Comparison of ENCODE assay signal across 9 cellular contexts in the genomic region with DNA sequence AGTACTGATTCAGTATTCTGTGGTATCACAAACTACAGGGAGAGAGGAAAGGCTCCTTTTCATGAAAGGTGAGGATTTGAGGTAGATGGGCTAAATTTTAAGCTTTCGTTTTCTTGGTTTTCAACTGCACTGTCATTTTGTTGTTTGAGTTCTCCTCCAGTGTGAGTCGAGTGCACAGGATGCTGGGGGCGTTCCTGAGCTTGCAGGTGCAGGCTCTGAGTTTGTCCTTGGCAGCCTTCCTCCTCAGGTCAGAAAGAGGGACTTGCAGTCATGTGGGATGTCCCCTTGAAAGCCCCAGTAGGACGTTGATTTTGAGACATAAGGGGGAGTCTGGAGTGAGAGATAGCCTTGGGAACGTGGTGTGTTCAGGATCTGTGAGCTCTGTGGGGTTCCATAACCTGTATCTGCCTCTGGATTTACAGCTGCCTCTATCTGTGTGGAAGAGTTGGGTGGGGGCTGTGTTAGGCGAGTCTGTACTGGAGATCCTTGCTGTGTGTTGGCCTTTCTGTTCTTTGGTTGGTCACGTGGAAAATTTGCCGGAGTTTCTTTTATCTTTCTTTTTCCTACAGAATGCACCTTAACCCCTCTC. TPM values are rescaled to one million over a fixed set of nuclear protein-coding genes. Genes with fewer than 3 reads are reported as not detected.
DNase-seq lines count a peak whose midpoint lies in the region; ATAC-seq and TF ChIP-seq lines count a peak whose summit lies in the region.
"Had no signal": no experiment of that assay in that cellular context is flagged by ENCODE, and none has a peak within 500 bp of the region (broad histone marks: within the 10 kb centered on the region; RNA-seq: fewer than 3 reads in every experiment).

No MANE protein-coding gene starts in this region.

- TF ChIP-seq POLR2A in GM18505 (IDR thresholded peaks at IDR 0.05; ENCODE audit: borderline replicate concordance, extremely low read depth, insufficient read depth, insufficient read length): no peak

- ATAC-seq in GM18505 (IDR thresholded peaks at IDR 0.05; ENCODE audit: unreplicated experiment) (peak; percentile 55), GM21717 (IDR thresholded peaks at IDR 0.05; ENCODE audit: unreplicated experiment) (peak; percentile 56), WTC11 (no peak), GM18861 (IDR thresholded peaks at IDR 0.05; ENCODE audit: unreplicated experiment) (no peak), HG03439 (IDR thresholded peaks at IDR 0.05; ENCODE audit: unreplicated experiment) (no peak)

- TF ChIP-seq CTCF in neural crest cell (conservative IDR thresholded peaks at IDR 0.05) (no peak), WTC11 (IDR thresholded peaks at IDR 0.05) (no peak)

- POLR2A ChIA-PET in activated CD4-positive, alpha-beta memory T cell treated with anti-CD3 and anti-CD28 coated beads, Interleukin-2, amount 10 ng/mL, durations not matched to agents 7 days and 5 days (lab: Charles Lee): no interaction called here
- POLR2A ChIA-PET in WTC11 (lab: Charles Lee): no interaction called here

- DNase-seq in activated CD4-positive, alpha-beta memory T cell treated with anti-CD3 and anti-CD28 coated beads, Interleukin-2, amount 10 ng/mL, durations not matched to agents 7 days and 5 days: peak; percentile 24
- DNase-seq in neural crest cell (ENCODE audit: low read depth, low spot score) (no peak), WTC11 (ENCODE audit: low spot score) (no peak)
- DNase-seq: activated CD8-positive, alpha-beta memory T cell treated with anti-CD3 and anti-CD28 coated beads, Interleukin-2, amount 50 U/mL, for 48 hours; Right ventricle myocardium superior had no signal

- peak overlapping the region; percentile 7 for H3K27ac Mint-ChIP-seq in activated CD4-positive, alpha-beta memory T cell treated with anti-CD3 and anti-CD28 coated beads, Interleukin-2, amount 10 ng/mL, durations not matched to agents 7 days and 5 days
- H3K27ac Mint-ChIP-seq in neural crest cell (ENCODE audit: unreplicated experiment) (peak overlapping the region; percentile 53), WTC11 (no peak overlapping the region)

- CTCF ChIA-PET in activated CD4-positive, alpha-beta memory T cell treated with anti-CD3 and anti-CD28 coated beads, Interleukin-2, amount 10 ng/mL, durations not matched to agents 7 days and 5 days (lab: Charles Lee): interaction anchor here (0.8 to 1.2 kb wide), 4 partner anchors 23 to 101 kb away, joined by 3 to 4 read pairs (median 4); no protein-coding TSS in a partner anchor
- CTCF ChIA-PET in WTC11 (lab: Charles Lee): interaction anchor here (0.6 to 1.4 kb wide), 3 partner anchors 26 to 836 kb away, joined by 3 to 5 read pairs (median 4); no protein-coding TSS in a partner anchor

- H3K9me3 Mint-ChIP-seq in activated CD4-positive, alpha-beta memory T cell treated with anti-CD3 and anti-CD28 coated beads, Interleukin-2, amount 10 ng/mL, durations not matched to agents 7 days and 5 days: no peaks in the 10 kb centered on the region
- H3K9me3 Mint-ChIP-seq in neural crest cell (no peaks in the 10 kb centered on the region), WTC11 (no peaks in the 10 kb centered on the region)

- H3K27me3 Mint-ChIP-seq in activated CD4-positive, alpha-beta memory T cell treated with anti-CD3 and anti-CD28 coated beads, Interleukin-2, amount 10 ng/mL, durations not matched to agents 7 days and 5 days: no peaks in the 10 kb centered on the region
- H3K27me3 Mint-ChIP-seq in neural crest cell (ENCODE audit: low read depth) (no peaks in the 10 kb centered on the region), WTC11 (ENCODE audit: low read depth) (no peaks in the 10 kb centered on the region)

- no peak overlapping the region for H3K4me3 Mint-ChIP-seq in activated CD4-positive, alpha-beta memory T cell treated with anti-CD3 and anti-CD28 coated beads, Interleukin-2, amount 10 ng/mL, durations not matched to agents 7 days and 5 days
- H3K4me3 Mint-ChIP-seq in neural crest cell (no peak overlapping the region), WTC11 (no peak overlapping the region)

- H3K4me1 Mint-ChIP-seq in activated CD4-positive, alpha-beta memory T cell treated with anti-CD3 and anti-CD28 coated beads, Interleukin-2, amount 10 ng/mL, durations not matched to agents 7 days and 5 days: peaks cover 28% of the 10 kb centered on the region
- peaks cover 32% of the 10 kb centered on the region for H3K4me1 Mint-ChIP-seq in neural crest cell
- H3K4me1 Mint-ChIP-seq in WTC11: peaks cover 21% of the 10 kb centered on the region

- peaks cover 14% of the 10 kb centered on the region for H3K36me3 Mint-ChIP-seq in activated CD4-positive, alpha-beta memory T cell treated with anti-CD3 and anti-CD28 coated beads, Interleukin-2, amount 10 ng/mL, durations not matched to agents 7 days and 5 days (ENCODE audit: low read depth)
- H3K36me3 Mint-ChIP-seq in neural crest cell (ENCODE audit: low read depth) (peaks cover 9% of the 10 kb centered on the region), WTC11 (peaks cover 11% of the 10 kb centered on the region)

TF ChIP-seq in WTC11, 78 proteins besides CTCF, POLR2A, EP300 and RAD21 (continues in another document):
- no peak for TF ChIP-seq OVOL2 (CRISPR knock-in tag; IDR thresholded peaks at IDR 0.05; ENCODE audit: borderline replicate concordance)
- TF ChIP-seq, protein P1, sequence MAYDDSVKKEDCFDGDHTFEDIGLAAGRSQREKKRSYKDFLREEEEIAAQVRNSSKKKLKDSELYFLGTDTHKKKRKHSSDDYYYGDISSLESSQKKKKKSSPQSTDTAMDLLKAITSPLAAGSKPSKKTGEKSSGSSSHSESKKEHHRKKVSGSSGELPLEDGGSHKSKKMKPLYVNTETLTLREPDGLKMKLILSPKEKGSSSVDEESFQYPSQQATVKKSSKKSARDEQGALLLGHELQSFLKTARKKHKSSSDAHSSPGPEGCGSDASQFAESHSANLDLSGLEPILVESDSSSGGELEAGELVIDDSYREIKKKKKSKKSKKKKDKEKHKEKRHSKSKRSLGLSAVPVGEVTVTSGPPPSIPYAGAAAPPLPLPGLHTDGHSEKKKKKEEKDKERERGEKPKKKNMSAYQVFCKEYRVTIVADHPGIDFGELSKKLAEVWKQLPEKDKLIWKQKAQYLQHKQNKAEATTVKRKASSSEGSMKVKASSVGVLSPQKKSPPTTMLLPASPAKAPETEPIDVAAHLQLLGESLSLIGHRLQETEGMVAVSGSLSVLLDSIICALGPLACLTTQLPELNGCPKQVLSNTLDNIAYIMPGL (CRISPR knock-in tag; IDR thresholded peaks at IDR 0.05): no peak
- TF ChIP-seq, protein P2, sequence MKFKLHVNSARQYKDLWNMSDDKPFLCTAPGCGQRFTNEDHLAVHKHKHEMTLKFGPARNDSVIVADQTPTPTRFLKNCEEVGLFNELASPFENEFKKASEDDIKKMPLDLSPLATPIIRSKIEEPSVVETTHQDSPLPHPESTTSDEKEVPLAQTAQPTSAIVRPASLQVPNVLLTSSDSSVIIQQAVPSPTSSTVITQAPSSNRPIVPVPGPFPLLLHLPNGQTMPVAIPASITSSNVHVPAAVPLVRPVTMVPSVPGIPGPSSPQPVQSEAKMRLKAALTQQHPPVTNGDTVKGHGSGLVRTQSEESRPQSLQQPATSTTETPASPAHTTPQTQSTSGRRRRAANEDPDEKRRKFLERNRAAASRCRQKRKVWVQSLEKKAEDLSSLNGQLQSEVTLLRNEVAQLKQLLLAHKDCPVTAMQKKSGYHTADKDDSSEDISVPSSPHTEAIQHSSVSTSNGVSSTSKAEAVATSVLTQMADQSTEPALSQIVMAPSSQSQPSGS (CRISPR knock-in tag; IDR thresholded peaks at IDR 0.05; ENCODE audit: borderline replicate concordance, low read depth): no peak
- no peak for TF ChIP-seq NR1H2 (CRISPR knock-in tag; IDR thresholded peaks at IDR 0.05)
- no peak for TF ChIP-seq ZNF423 (CRISPR knock-in tag; IDR thresholded peaks at IDR 0.05)
- TF ChIP-seq, protein P3, sequence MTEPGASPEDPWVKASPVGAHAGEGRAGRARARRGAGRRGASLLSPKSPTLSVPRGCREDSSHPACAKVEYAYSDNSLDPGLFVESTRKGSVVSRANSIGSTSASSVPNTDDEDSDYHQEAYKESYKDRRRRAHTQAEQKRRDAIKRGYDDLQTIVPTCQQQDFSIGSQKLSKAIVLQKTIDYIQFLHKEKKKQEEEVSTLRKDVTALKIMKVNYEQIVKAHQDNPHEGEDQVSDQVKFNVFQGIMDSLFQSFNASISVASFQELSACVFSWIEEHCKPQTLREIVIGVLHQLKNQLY (CRISPR knock-in tag; IDR thresholded peaks at IDR 0.05): no peak
- no peak for TF ChIP-seq ATF1 (CRISPR knock-in tag; IDR thresholded peaks at IDR 0.05)
- TF ChIP-seq, protein P4, sequence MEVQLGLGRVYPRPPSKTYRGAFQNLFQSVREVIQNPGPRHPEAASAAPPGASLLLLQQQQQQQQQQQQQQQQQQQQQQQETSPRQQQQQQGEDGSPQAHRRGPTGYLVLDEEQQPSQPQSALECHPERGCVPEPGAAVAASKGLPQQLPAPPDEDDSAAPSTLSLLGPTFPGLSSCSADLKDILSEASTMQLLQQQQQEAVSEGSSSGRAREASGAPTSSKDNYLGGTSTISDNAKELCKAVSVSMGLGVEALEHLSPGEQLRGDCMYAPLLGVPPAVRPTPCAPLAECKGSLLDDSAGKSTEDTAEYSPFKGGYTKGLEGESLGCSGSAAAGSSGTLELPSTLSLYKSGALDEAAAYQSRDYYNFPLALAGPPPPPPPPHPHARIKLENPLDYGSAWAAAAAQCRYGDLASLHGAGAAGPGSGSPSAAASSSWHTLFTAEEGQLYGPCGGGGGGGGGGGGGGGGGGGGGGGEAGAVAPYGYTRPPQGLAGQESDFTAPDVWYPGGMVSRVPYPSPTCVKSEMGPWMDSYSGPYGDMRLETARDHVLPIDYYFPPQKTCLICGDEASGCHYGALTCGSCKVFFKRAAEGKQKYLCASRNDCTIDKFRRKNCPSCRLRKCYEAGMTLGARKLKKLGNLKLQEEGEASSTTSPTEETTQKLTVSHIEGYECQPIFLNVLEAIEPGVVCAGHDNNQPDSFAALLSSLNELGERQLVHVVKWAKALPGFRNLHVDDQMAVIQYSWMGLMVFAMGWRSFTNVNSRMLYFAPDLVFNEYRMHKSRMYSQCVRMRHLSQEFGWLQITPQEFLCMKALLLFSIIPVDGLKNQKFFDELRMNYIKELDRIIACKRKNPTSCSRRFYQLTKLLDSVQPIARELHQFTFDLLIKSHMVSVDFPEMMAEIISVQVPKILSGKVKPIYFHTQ (CRISPR knock-in tag; IDR thresholded peaks at IDR 0.05): no peak
- no peak for TF ChIP-seq ELF4 (CRISPR knock-in tag; IDR thresholded peaks at IDR 0.05; ENCODE audit: low read depth)

RNA-seq across cellular contexts. Expression of a gene that starts 33.7 kb away (rescaled TPM):
- 10 to 100 TPM; 42.5 to 43.4 TPM for total RNA-seq in activated CD4-positive, alpha-beta memory T cell treated with anti-CD3 and anti-CD28 coated beads, Interleukin-2, amount 10 ng/mL, durations not matched to agents 7 days and 5 days
- total RNA-seq in neural crest cell (156 and 167 TPM in 2 replicates), WTC11 (2021) (52.6 to 61.7 TPM (median 58.9 TPM) in 3 replicates)

RNA-seq across cellular contexts. Expression of a gene that starts 34.0 kb away (rescaled TPM):
- 10 to 100 TPM; 20.3 to 20.5 TPM for total RNA-seq in activated CD4-positive, alpha-beta memory T cell treated with anti-CD3 and anti-CD28 coated beads, Interleukin-2, amount 10 ng/mL, durations not matched to agents 7 days and 5 days
- total RNA-seq in neural crest cell: 33.5 and 36.5 TPM in 2 replicates
- total RNA-seq in WTC11 (2021): 1.8 to 2.7 TPM (median 2.0 TPM) in 3 replicates

Comparison
In these comparisons a context has a peak if more than half of its experiments do, and no peak if none do; other contexts are left out.
1. ATAC-seq: peak in GM18505 (single experiment) and GM21717 (single experiment); none in WTC11 (single experiment), GM18861 (single experiment) and HG03439 (single experiment).